ENCODE assay signal across 28 cellular contexts in genomic region chr16:1215574-1216295, GRCh38. TPM values are rescaled to one million over a fixed set of nuclear protein-coding genes. Genes with fewer than 3 reads are reported as not detected.
"Had no signal": no experiment of that assay in that cellular context is flagged by ENCODE, and none has a peak within 500 bp of the region (broad histone marks: within the 10 kb centered on the region; RNA-seq: fewer than 3 reads in every experiment).

No MANE protein-coding gene starts in this region.

- H3K9me3 Mint-ChIP-seq: naive thymus-derived CD8-positive, alpha-beta T cell; nephron progenitor cell; stimulated activated effector memory CD8-positive, alpha-beta T cell treated with anti-CD3 and anti-CD28 coated beads, Interleukin-12 subunit alpha, Interleukin-12 subunit beta, amount 100 ng/mL, for 72 hours had no signal

- H3K36me3 Mint-ChIP-seq: stimulated activated effector memory CD8-positive, alpha-beta T cell treated with anti-CD3 and anti-CD28 coated beads, Interleukin-12 subunit alpha, Interleukin-12 subunit beta, amount 100 ng/mL, for 72 hours had no signal

- H3K36me3 ChIP-seq: gastrocnemius medialis, lower lobe of right lung, ovary, upper lobe of left lung had no signal

- H3K4me1 Mint-ChIP-seq: nephron progenitor cell; stimulated activated effector memory CD8-positive, alpha-beta T cell treated with anti-CD3 and anti-CD28 coated beads, Interleukin-12 subunit alpha, Interleukin-12 subunit beta, amount 100 ng/mL, for 72 hours had no signal

- H3K4me1 ChIP-seq: gastrocnemius medialis, lower lobe of right lung, psoas muscle, testis, tibial artery, upper lobe of left lung had no signal

- H3K4me3 ChIP-seq: dorsolateral prefrontal cortex, gastrocnemius medialis, lower lobe of right lung, ovary, psoas muscle, sigmoid colon, testis, tibial artery, upper lobe of left lung had no signal

- DNase-seq: dorsolateral prefrontal cortex; effector CD4-positive, alpha-beta T cell; foreskin fibroblast; gastrocnemius medialis; head of caudate nucleus; left ventricle myocardium superior; lower lobe of right lung; naive thymus-derived CD8-positive, alpha-beta T cell; nephron progenitor cell; occipital lobe; ovary; psoas muscle; right cardiac atrium; sigmoid colon; stimulated activated CD4-positive, alpha-beta T cell treated with anti-CD3 and anti-CD28 coated beads, Interleukin-2, amount 100 ng/mL, for 24 hours; stimulated activated CD4-positive, alpha-beta T cell treated with anti-CD3 and anti-CD28 coated beads, Interleukin-4, amount 100 ng/mL, for 24 hours; stimulated activated naive CD8-positive, alpha-beta T cell treated with anti-CD3 and anti-CD28 coated beads, Interleukin-15, Interleukin-2, amounts not matched to agents 100 U/mL and 50 U/mL, for 24 hours; substantia nigra; testis; tibial artery had no signal

- H3K27ac ChIP-seq: dorsolateral prefrontal cortex, gastrocnemius medialis, lower lobe of right lung, ovary, psoas muscle, sigmoid colon, testis, tibial artery, upper lobe of left lung had no signal

- H3K27me3 ChIP-seq: dorsolateral prefrontal cortex, ovary, sigmoid colon, testis, tibial artery, upper lobe of left lung had no signal

- H3K27ac Mint-ChIP-seq: nephron progenitor cell; stimulated activated effector memory CD8-positive, alpha-beta T cell treated with anti-CD3 and anti-CD28 coated beads, Interleukin-12 subunit alpha, Interleukin-12 subunit beta, amount 100 ng/mL, for 72 hours had no signal

- H3K4me3 Mint-ChIP-seq: naive thymus-derived CD8-positive, alpha-beta T cell; nephron progenitor cell; stimulated activated effector memory CD8-positive, alpha-beta T cell treated with anti-CD3 and anti-CD28 coated beads, Interleukin-12 subunit alpha, Interleukin-12 subunit beta, amount 100 ng/mL, for 72 hours had no signal

- ATAC-seq: esophagus mucosa; gastrocnemius medialis; left ventricle myocardium superior; lower lobe of right lung; naive thymus-derived CD8-positive, alpha-beta T cell; psoas muscle; right cardiac atrium; stimulated activated effector memory CD8-positive, alpha-beta T cell treated with anti-CD3 and anti-CD28 coated beads, Interleukin-12 subunit alpha, Interleukin-12 subunit beta, amount 100 ng/mL, for 72 hours; stimulated activated naive CD8-positive, alpha-beta T cell treated with anti-CD3 and anti-CD28 coated beads, Interleukin-15, Interleukin-2, amounts not matched to agents 100 U/mL and 50 U/mL, for 24 hours had no signal

- H3K9me3 ChIP-seq: gastrocnemius medialis, lower lobe of right lung, ovary, psoas muscle, sigmoid colon, testis, tibial artery, upper lobe of left lung had no signal

RNA-seq across cellular contexts. Expression of gene TPSG1, which starts 9.3 kb away (rescaled TPM):
- total RNA-seq: dorsolateral prefrontal cortex; glomerular endothelial cell; left ventricle myocardium superior; mesenteric fat pad; myocyte; naive thymus-derived CD8-positive, alpha-beta T cell; occipital lobe; psoas muscle; renal cortical epithelial cell; skeletal muscle tissue had no signal

RNA-seq across cellular contexts. Expression of gene TPSB2, which starts 14.2 kb away (rescaled TPM):
- total RNA-seq: glomerular endothelial cell; myocyte; naive thymus-derived CD8-positive, alpha-beta T cell; occipital lobe; renal cortical epithelial cell; skeletal muscle tissue had no signal

RNA-seq across cellular contexts. Expression of gene TPSAB1, which starts 24.8 kb away (rescaled TPM):
- total RNA-seq: glomerular endothelial cell; myocyte; naive thymus-derived CD8-positive, alpha-beta T cell; occipital lobe; renal cortical epithelial cell had no signal

RNA-seq across cellular contexts. Expression of gene TPSD1, which starts 40.1 kb away (rescaled TPM):
- total RNA-seq: esophagus mucosa; glomerular endothelial cell; mesenteric fat pad; myocyte; naive thymus-derived CD8-positive, alpha-beta T cell; occipital lobe; renal cortical epithelial cell; skeletal muscle tissue had no signal
